Comparison of ENCODE assay signal across 10 cellular contexts in genomic region chr5:154487541-154487940, GRCh38. TPM values are rescaled to one million over a fixed set of nuclear protein-coding genes. Genes with fewer than 3 reads are reported as not detected.
A peak's percentile ranks its signal among the peaks of the same experiment; 100 is the strongest.
DNase-seq lines count a peak whose midpoint lies in the region; ATAC-seq, FAIRE-seq and TF ChIP-seq lines count a peak whose summit lies in the region.
"Had no signal": no experiment of that assay in that cellular context is flagged by ENCODE, and none has a peak within 500 bp of the region (broad histone marks: within the 10 kb centered on the region; RNA-seq: fewer than 3 reads in every experiment).

No MANE protein-coding gene starts in this region.

- 30 to 34% methylated on average over 2 of the region's 2 CpGs for WGBS in tibial nerve, 2 donors

- no peak overlapping the region for H3K27ac Mint-ChIP-seq in activated T-cell treated with anti-CD3 and anti-CD28 coated beads, Interleukin-2, amount 50 U/mL, for 24 hours

- no peak for TF ChIP-seq CTCF in omental fat pad (IDR thresholded peaks at IDR 0.05)
- TF ChIP-seq CTCF in tibial nerve (IDR thresholded peaks at IDR 0.05), result no peak

- no peaks in the 10 kb centered on the region for H3K9me3 Mint-ChIP-seq in activated T-cell treated with anti-CD3 and anti-CD28 coated beads, Interleukin-2, amount 50 U/mL, for 24 hours

- H3K4me3 ChIP-seq in tibial nerve, result no peak overlapping the region

- H3K4me1 Mint-ChIP-seq in activated T-cell treated with anti-CD3 and anti-CD28 coated beads, Interleukin-2, amount 50 U/mL, for 24 hours (ENCODE audit: low read depth), result peaks cover 36% of the 10 kb centered on the region

- DNase-seq in GM12892 (ENCODE audit: insufficient read length), result peak; percentile 53
- DNase-seq in activated T-cell treated with anti-CD3 and anti-CD28 coated beads, Interleukin-2, amount 50 U/mL, for 24 hours, result peak; percentile 52
- DNase-seq in germinal center (ENCODE audit: low spot score), result no peak
- DNase-seq in mucosa of gallbladder (ENCODE audit: low spot score), result no peak
- no peak for DNase-seq in omental fat pad (ENCODE audit: low spot score)
- no peak for DNase-seq in tibial nerve (ENCODE audit: low spot score in 2 of 2)
- DNase-seq: COR-L47 had no signal

- TF ChIP-seq POLR2A in GM12892 (IDR thresholded peaks at IDR 0.05; ENCODE audit: low read depth, low read length), result no peak
- no peak for TF ChIP-seq POLR2A in tibial nerve (IDR thresholded peaks at IDR 0.05)

- no peaks in the 10 kb centered on the region for H3K36me3 ChIP-seq in tibial nerve

- FAIRE-seq in GM12892 (lab: Jason Lieb, UNC), result peak; percentile 97

- peaks cover 0 to 26% (median 12%) of the 10 kb centered on the region in 4 donors for H3K4me1 ChIP-seq in tibial nerve

- H3K36me3 Mint-ChIP-seq in activated T-cell treated with anti-CD3 and anti-CD28 coated beads, Interleukin-2, amount 50 U/mL, for 24 hours (ENCODE audit: low read depth), result no peaks in the 10 kb centered on the region

- no peak overlapping the region for H3K4me3 Mint-ChIP-seq in activated T-cell treated with anti-CD3 and anti-CD28 coated beads, Interleukin-2, amount 50 U/mL, for 24 hours

- ATAC-seq in GM19324 (IDR thresholded peaks at IDR 0.05; ENCODE audit: low FRiP score, unreplicated experiment) (peak; percentile 87), HG02943 (IDR thresholded peaks at IDR 0.05; ENCODE audit: low read depth, unreplicated experiment) (peak; percentile 75), omental fat pad (ENCODE audit: low FRiP score) (no peak)

- no peaks in the 10 kb centered on the region for H3K9me3 ChIP-seq in tibial nerve

- H3K27me3 Mint-ChIP-seq in activated T-cell treated with anti-CD3 and anti-CD28 coated beads, Interleukin-2, amount 50 U/mL, for 24 hours, result peaks cover 89% of the 10 kb centered on the region

- TF ChIP-seq EP300 in tibial nerve (IDR thresholded peaks at IDR 0.05), result no peak

- no peak overlapping the region for H3K27ac ChIP-seq in tibial nerve

- H3K27me3 ChIP-seq in tibial nerve, result peaks cover 5 to 99% of the 10 kb centered on the region in 2 donors

RNA-seq across cellular contexts. Expression of gene HAND1, which starts 9.5 kb away (rescaled TPM):
- not detected for polyA plus RNA-seq in GM12892 (2012; ENCODE audit: missing spikeins)
- 2.7 TPM for total RNA-seq in mucosa of gallbladder
- total RNA-seq in omental fat pad, result 1 to 10 TPM in 1 of 4 donors, under 1 TPM in 1, not detected in 2; 0.25 to 1.7 TPM
- not detected for total RNA-seq in tibial nerve
- total RNA-seq: lung microvascular endothelial cell had no signal

RNA-seq across cellular contexts. Expression of gene SAP30L, which starts 41.7 kb away (rescaled TPM):
- polyA plus RNA-seq in GM12892 (2012; ENCODE audit: missing spikeins), result 22.5 TPM
- total RNA-seq in mucosa of gallbladder (54.7 TPM), omental fat pad (10 to 100 TPM; 20.3 to 53.9 (median 31.2) TPM), tibial nerve (10 to 100 TPM; 30.0 to 60.5 (median 38.6) TPM)

Comparison
In these comparisons a context has a peak if more than half of its experiments do, and no peak if none do; other contexts are left out.
1. DNase-seq: peak in GM12892 (single experiment) and activated T-cell treated with anti-CD3 and anti-CD28 coated beads, Interleukin-2, amount 50 U/mL, for 24 hours (single experiment); none in germinal center (single experiment), mucosa of gallbladder (single experiment), omental fat pad (single experiment) and tibial nerve (0 of 2).